ENCODE assay signal across 1 cellular context in genomic region chr22:36466258-36466657, GRCh38.
TF ChIP-seq lines count a peak whose summit lies in the region.

No MANE protein-coding gene starts in this region.

TF ChIP-seq in GM12878, 131 proteins besides CTCF, POLR2A, EP300 and RAD21:
- TF ChIP-seq NFIC (IDR thresholded peaks at IDR 0.05; ENCODE audit: low read depth, low read length) (no peak), IRF5 (IDR thresholded peaks at IDR 0.05; ENCODE audit: borderline replicate concordance) (no peak), ESRRA (IDR thresholded peaks at IDR 0.05; ENCODE audit: low read length) (no peak), KAT2A (conservative IDR thresholded peaks at IDR 0.05; ENCODE audit: control insufficient read depth, low read depth, low read length) (no peak), ZNF622 (IDR thresholded peaks at IDR 0.05) (no peak), FOXK2 (IDR thresholded peaks at IDR 0.05) (no peak), POLR2AphosphoS2 (IDR thresholded peaks at IDR 0.05; ENCODE audit: low read depth, low read length) (no peak), SMAD5 (IDR thresholded peaks at IDR 0.05; ENCODE audit: low read depth) (no peak), CHD1 (IDR thresholded peaks at IDR 0.05; ENCODE audit: low read depth, low read length) (no peak), RBBP5 (conservative IDR thresholded peaks at IDR 0.05) (no peak), MYC (IDR thresholded peaks at IDR 0.05; ENCODE audit: insufficient read depth, insufficient read length, insufficient replicate concordance, low read length, severe bottlenecking) (no peak), YBX1 (IDR thresholded peaks at IDR 0.05) (no peak), ZZZ3 (IDR thresholded peaks at IDR 0.05; ENCODE audit: control insufficient read depth, insufficient read length, low read depth) (no peak), TBL1XR1 (IDR thresholded peaks at IDR 0.05; ENCODE audit: low read depth, low read length) (no peak), ZBTB11 (CRISPR knock-in tag; IDR thresholded peaks at IDR 0.05) (no peak), ATF2 (IDR thresholded peaks at IDR 0.05; ENCODE audit: low read length) (no peak), PBX3 (IDR thresholded peaks at IDR 0.05; ENCODE audit: insufficient replicate concordance, low read depth, low read length) (no peak), RELB (IDR thresholded peaks at IDR 0.05; ENCODE audit: low read depth) (no peak), EZH2 (IDR thresholded peaks at IDR 0.05; ENCODE audit: borderline replicate concordance, control insufficient read depth, low read depth, low read length) (no peak)
